Comparison of ENCODE assay signal across 8 cellular contexts in the genomic region with DNA sequence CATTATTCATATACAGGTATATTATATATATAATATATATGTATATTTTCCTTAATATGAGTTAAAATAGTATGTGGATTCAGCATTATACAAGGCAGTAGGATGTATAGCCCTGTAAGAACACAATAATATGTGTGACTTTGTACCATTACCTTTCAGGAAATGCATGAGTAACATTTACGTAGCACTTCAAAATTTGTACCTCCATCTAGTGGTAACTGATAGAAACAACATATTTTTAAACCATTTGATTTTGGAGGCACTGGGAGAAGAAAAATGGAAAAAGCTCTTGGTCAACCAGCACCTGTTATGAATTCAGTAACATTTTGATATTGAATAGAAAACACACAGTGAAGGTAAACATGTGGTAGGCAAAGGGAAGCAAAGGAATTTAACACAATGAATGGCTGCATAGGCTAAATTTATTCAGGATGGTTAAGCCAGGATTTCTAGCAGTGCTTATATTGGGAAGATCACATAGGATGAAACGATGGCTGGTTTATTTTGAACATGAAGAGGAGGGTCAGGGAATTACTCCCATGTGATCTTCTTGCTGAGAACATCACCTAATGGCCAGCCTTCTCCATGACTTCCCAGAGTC.
DNase-seq lines count a peak whose midpoint lies in the region; ATAC-seq and TF ChIP-seq lines count a peak whose summit lies in the region.

No MANE protein-coding gene starts in this region.

- H3K4me3 ChIP-seq in PC-3 (ENCODE audit: low read length) = no peak overlapping the region
- H3K4me3 ChIP-seq in foreskin fibroblast (ENCODE audit: low read depth in 1 of 2, low read length in 2 of 2) = no peak overlapping the region
- H3K4me3 ChIP-seq in testis = no peak overlapping the region

- no peaks in the 10 kb centered on the region for H3F3A ChIP-seq in PC-3 (ENCODE audit: low read length, unreplicated experiment)

- H3K4me3 Mint-ChIP-seq in immature natural killer cell = no peak overlapping the region

- H3K4me1 Mint-ChIP-seq in immature natural killer cell = no peaks in the 10 kb centered on the region

- H3K9me3 ChIP-seq in PC-3 (ENCODE audit: low read length) = no peaks in the 10 kb centered on the region
- no peaks in the 10 kb centered on the region for H3K9me3 ChIP-seq in testis

- no peak for TF ChIP-seq POLR2A in testis (IDR thresholded peaks at IDR 0.05)

- peak; percentile 68 for TF ChIP-seq CTCF in PC-3 (conservative IDR thresholded peaks at IDR 0.05; ENCODE audit: low read depth, low read length)
- TF ChIP-seq CTCF in foreskin fibroblast (IDR thresholded peaks at IDR 0.05; ENCODE audit: low read depth, low read length) = peak; percentile 19
- peak in 2 of 3 experiments; percentile 2 to 34 for TF ChIP-seq CTCF in testis (IDR thresholded peaks at IDR 0.05)

- H3K79me2 ChIP-seq in PC-3 (ENCODE audit: low read length) = no peaks in the 10 kb centered on the region

- CTCF ChIA-PET in PC-3 (lab: Charles Lee) = interaction anchor here (0.6 kb wide), 1 partner anchor 471 kb away, joined by 3 read pairs; no protein-coding TSS in a partner anchor

- intact Hi-C loops in PC-3 (cut with micrococcal nuclease) = loop anchor here (2.0 kb wide), 3 partner anchors 510 to 566 kb away; partner anchors contain the start of gene CCDC85A
- intact Hi-C loops in testis (cut with DNase I; ENCODE audit: low total_unique reads) = no loop called here

- H3K4me2 ChIP-seq in PC-3 (ENCODE audit: low read length) = no peak overlapping the region

- 32 to 43% methylated on average over 2 of the region's 2 CpGs for WGBS in testis, 2 donors

- BruUV-seq in PC-3 (replicated peaks; lab: Mats Ljungman, UMichigan) = no TSS peak

- ATAC-seq in HG03354 (IDR thresholded peaks at IDR 0.05; ENCODE audit: poor library complexity, severe bottlenecking, unreplicated experiment) = peak; percentile 69
- peak; percentile 15; the same call in 1 of the 2 replicates for ATAC-seq in PC-3

- H3K9me2 ChIP-seq in PC-3 (replicated peaks; ENCODE audit: low read length) = no peaks in the 10 kb centered on the region

- H3K27me3 ChIP-seq in PC-3 (ENCODE audit: low read length) (peaks cover 16% of the 10 kb centered on the region), testis (no peaks in the 10 kb centered on the region)

- POLR2A ChIA-PET in PC-3 (lab: Charles Lee; ENCODE audit: unreplicated experiment) = interaction anchor here (0.7 kb wide), 1 partner anchor 1720 kb away, joined by 3 read pairs; no protein-coding TSS in a partner anchor

- peak; percentile 35 for DNase-seq in NCI-H1092 treated with DMSO at 0.1 percent for 48 hours (lab: John Stamatoyannopoulos, UW)
- no peak for DNase-seq in NCI-H1092 (lab: John Stamatoyannopoulos, UW)
- peak; percentile 68 for DNase-seq in PC-3
- DNase-seq in foreskin fibroblast = peak in 1 of 2 donors; percentile 37
- DNase-seq in testis = no peak
- DNase-seq in CD1c-positive myeloid dendritic cell (ENCODE audit: extremely low spot score) = no peak
- no peak for DNase-seq in immature natural killer cell

- H3K9ac ChIP-seq in PC-3 (ENCODE audit: low read length) = no peak overlapping the region

- H2AFZ ChIP-seq in PC-3 (ENCODE audit: low read length) = no peak overlapping the region

- H3K36me3 ChIP-seq in PC-3 (ENCODE audit: low read depth, low read length) (no peaks in the 10 kb centered on the region), testis (ENCODE audit: low read depth, missing control alignments) (no peaks in the 10 kb centered on the region)

- H3K4me1 ChIP-seq in PC-3 (ENCODE audit: insufficient read depth, low read length) (no peaks in the 10 kb centered on the region), testis (no peaks in the 10 kb centered on the region)

- peaks cover 0 to 2% (median 0%) of the 10 kb centered on the region in 3 donors for H3K27me3 Mint-ChIP-seq in immature natural killer cell (ENCODE audit: low read depth in 3 of 3)

- H3K36me3 Mint-ChIP-seq in immature natural killer cell = no peaks in the 10 kb centered on the region

- H3K9me3 Mint-ChIP-seq in immature natural killer cell = peaks cover 1 to 33% (median 10%) of the 10 kb centered on the region in 6 donors

- H3K27ac ChIP-seq in PC-3 (ENCODE audit: low read length) (no peak overlapping the region), testis (no peak overlapping the region)

- no peaks in the 10 kb centered on the region for H4K20me1 ChIP-seq in PC-3 (ENCODE audit: low read length)

- no peak overlapping the region for H3K27ac Mint-ChIP-seq in immature natural killer cell

Comparison
In these comparisons a context has a peak if more than half of its experiments do, and no peak if none do; other contexts are left out.
1. DNase-seq: peak in NCI-H1092 treated with DMSO at 0.1 percent for 48 hours (single experiment) and PC-3 (single experiment); none in NCI-H1092 (single experiment), testis (single experiment), CD1c-positive myeloid dendritic cell (single experiment) and immature natural killer cell (0 of 3).
2. CTCF ChIP-seq: peak in every context shown above with its lines; median percentile 68 in PC-3; 19 in foreskin fibroblast; 18 in testis.